Comparison of ENCODE assay signal across 19 cellular contexts in genomic region chr19:27777726-27778125, GRCh38.
DNase-seq lines count a peak whose midpoint lies in the region; ATAC-seq and TF ChIP-seq lines count a peak whose summit lies in the region.
"Had no signal": no experiment of that assay in that cellular context is flagged by ENCODE, and none has a peak within 500 bp of the region (broad histone marks: within the 10 kb centered on the region; RNA-seq: fewer than 3 reads in every experiment).

No MANE protein-coding gene starts in this region.

- H3K27ac ChIP-seq in left ventricle myocardium inferior (replicated peaks), result no peak overlapping the region
- H3K27ac ChIP-seq: gastroesophageal sphincter, parathyroid adenoma, PC-9 had no signal

- no peak for ATAC-seq in left cardiac atrium
- no peak for ATAC-seq in stimulated activated effector memory CD8-positive, alpha-beta T cell treated with anti-CD3 and anti-CD28 coated beads, Interleukin-12 subunit alpha, Interleukin-12 subunit beta, amount 100 ng/mL, for 72 hours
- ATAC-seq: gastroesophageal sphincter, mucosa of descending colon, WTC11 had no signal

- DNase-seq in left ventricle myocardium inferior (no peak), left cardiac atrium (no peak), HT-29 (ENCODE audit: low spot score) (peak; percentile 21), ecto neural progenitor cell (ENCODE audit: low spot score) (peak; percentile 30), retinal pigment epithelial cell (ENCODE audit: low read depth) (no peak)
- no peak for DNase-seq in stimulated activated CD4-positive, alpha-beta T cell treated with anti-CD3 and anti-CD28 coated beads, Interleukin-1b, Interleukin-23, amount 100 ng/mL, for 48 hours
- DNase-seq in activated CD4-positive, alpha-beta T cell treated with anti-CD3 and anti-CD28 coated beads, Interleukin-2, amount 10 ng/mL, durations not matched to agents 7 days and 5 days, result no peak
- DNase-seq in stimulated activated effector memory CD8-positive, alpha-beta T cell treated with anti-CD3 and anti-CD28 coated beads, Interleukin-12 subunit alpha, Interleukin-12 subunit beta, amount 100 ng/mL, for 72 hours (ENCODE audit: low spot score in 2 of 2), result no peak
- DNase-seq: activated naive CD4-positive, alpha-beta T cell treated with anti-CD3 and anti-CD28 coated beads for 36 hours; effector memory CD4-positive, alpha-beta T cell; mucosa of descending colon; NCI-H1092; NCI-H2227 treated with DMSO at 0.1 percent for 48 hours; PC-9; stimulated activated CD4-positive, alpha-beta T cell treated with anti-CD3 and anti-CD28 coated beads, Interleukin-12 subunit alpha, Interleukin-12 subunit beta, amount 100 ng/mL, for 4 hours had no signal

- H3K9me3 ChIP-seq in left ventricle myocardium inferior (replicated peaks), result peaks cover 4% of the 10 kb centered on the region
- H3K9me3 ChIP-seq: gastroesophageal sphincter had no signal

- no peaks in the 10 kb centered on the region for H3K27me3 ChIP-seq in left ventricle myocardium inferior (ENCODE audit: low read depth)
- H3K27me3 ChIP-seq: gastroesophageal sphincter had no signal

- H3K4me3 ChIP-seq in left ventricle myocardium inferior, result no peak overlapping the region
- H3K4me3 ChIP-seq in retinal pigment epithelial cell (ENCODE audit: low read length), result no peak overlapping the region
- H3K4me3 ChIP-seq: gastroesophageal sphincter, mucosa of descending colon, PC-9 had no signal

- H3K27ac Mint-ChIP-seq in activated CD4-positive, alpha-beta T cell treated with anti-CD3 and anti-CD28 coated beads, Interleukin-2, amount 10 ng/mL, durations not matched to agents 7 days and 5 days, result no peak overlapping the region
- H3K27ac Mint-ChIP-seq in stimulated activated effector memory CD8-positive, alpha-beta T cell treated with anti-CD3 and anti-CD28 coated beads, Interleukin-12 subunit alpha, Interleukin-12 subunit beta, amount 100 ng/mL, for 72 hours, result no peak overlapping the region
- H3K27ac Mint-ChIP-seq: activated naive CD4-positive, alpha-beta T cell treated with anti-CD3 and anti-CD28 coated beads for 36 hours; brain; WTC11 had no signal

- no peak overlapping the region for H3K4me3 Mint-ChIP-seq in activated CD4-positive, alpha-beta T cell treated with anti-CD3 and anti-CD28 coated beads, Interleukin-2, amount 10 ng/mL, durations not matched to agents 7 days and 5 days
- no peak overlapping the region for H3K4me3 Mint-ChIP-seq in stimulated activated effector memory CD8-positive, alpha-beta T cell treated with anti-CD3 and anti-CD28 coated beads, Interleukin-12 subunit alpha, Interleukin-12 subunit beta, amount 100 ng/mL, for 72 hours
- H3K4me3 Mint-ChIP-seq: activated naive CD4-positive, alpha-beta T cell treated with anti-CD3 and anti-CD28 coated beads for 36 hours; brain; WTC11 had no signal

- H3K36me3 Mint-ChIP-seq in activated CD4-positive, alpha-beta T cell treated with anti-CD3 and anti-CD28 coated beads, Interleukin-2, amount 10 ng/mL, durations not matched to agents 7 days and 5 days (ENCODE audit: low read depth), result peaks cover 46% of the 10 kb centered on the region
- peaks cover 16% of the 10 kb centered on the region for H3K36me3 Mint-ChIP-seq in stimulated activated effector memory CD8-positive, alpha-beta T cell treated with anti-CD3 and anti-CD28 coated beads, Interleukin-12 subunit alpha, Interleukin-12 subunit beta, amount 100 ng/mL, for 72 hours

- no peaks in the 10 kb centered on the region for H3K4me1 ChIP-seq in left ventricle myocardium inferior
- H3K4me1 ChIP-seq: gastroesophageal sphincter, parathyroid adenoma had no signal

- POLR2A ChIA-PET in activated CD4-positive, alpha-beta T cell treated with anti-CD3 and anti-CD28 coated beads, Interleukin-2, amount 10 ng/mL, durations not matched to agents 7 days and 5 days (lab: Charles Lee), result no interaction called here

- intact Hi-C loops in left ventricle myocardium inferior (cut with micrococcal nuclease) (no loop called here), left cardiac atrium (cut with DNase I) (no loop called here)

- H3K9me3 Mint-ChIP-seq in activated CD4-positive, alpha-beta T cell treated with anti-CD3 and anti-CD28 coated beads, Interleukin-2, amount 10 ng/mL, durations not matched to agents 7 days and 5 days, result peaks cover 64% of the 10 kb centered on the region
- peaks cover 48% of the 10 kb centered on the region for H3K9me3 Mint-ChIP-seq in stimulated activated effector memory CD8-positive, alpha-beta T cell treated with anti-CD3 and anti-CD28 coated beads, Interleukin-12 subunit alpha, Interleukin-12 subunit beta, amount 100 ng/mL, for 72 hours

- peaks cover 46% of the 10 kb centered on the region for H3K36me3 ChIP-seq in left ventricle myocardium inferior

- H3K27me3 Mint-ChIP-seq in activated CD4-positive, alpha-beta T cell treated with anti-CD3 and anti-CD28 coated beads, Interleukin-2, amount 10 ng/mL, durations not matched to agents 7 days and 5 days, result no peaks in the 10 kb centered on the region

- CTCF ChIA-PET in activated CD4-positive, alpha-beta T cell treated with anti-CD3 and anti-CD28 coated beads, Interleukin-2, amount 10 ng/mL, durations not matched to agents 7 days and 5 days (lab: Charles Lee), result no interaction called here

- TF ChIP-seq CTCF in left ventricle myocardium inferior (IDR thresholded peaks at IDR 0.05; ENCODE audit: borderline replicate concordance), result peak; percentile 8
- TF ChIP-seq CTCF in retinal pigment epithelial cell (conservative IDR thresholded peaks at IDR 0.05; ENCODE audit: low read depth, low read length), result peak; percentile 18

- H3K4me1 Mint-ChIP-seq in activated CD4-positive, alpha-beta T cell treated with anti-CD3 and anti-CD28 coated beads, Interleukin-2, amount 10 ng/mL, durations not matched to agents 7 days and 5 days, result no peaks in the 10 kb centered on the region
- H3K4me1 Mint-ChIP-seq in stimulated activated effector memory CD8-positive, alpha-beta T cell treated with anti-CD3 and anti-CD28 coated beads, Interleukin-12 subunit alpha, Interleukin-12 subunit beta, amount 100 ng/mL, for 72 hours, result no peaks in the 10 kb centered on the region
- H3K4me1 Mint-ChIP-seq: brain, WTC11 had no signal

Comparison
In these comparisons a context has a peak if more than half of its experiments do, and no peak if none do; other contexts are left out.
1. DNase-seq: peak in HT-29 (single experiment) and ecto neural progenitor cell (single experiment); none in left ventricle myocardium inferior (single experiment), left cardiac atrium (single experiment), retinal pigment epithelial cell (single experiment), stimulated activated CD4-positive, alpha-beta T cell treated with anti-CD3 and anti-CD28 coated beads, Interleukin-1b, Interleukin-23, amount 100 ng/mL, for 48 hours (single experiment), activated CD4-positive, alpha-beta T cell treated with anti-CD3 and anti-CD28 coated beads, Interleukin-2, amount 10 ng/mL, durations not matched to agents 7 days and 5 days (single experiment) and stimulated activated effector memory CD8-positive, alpha-beta T cell treated with anti-CD3 and anti-CD28 coated beads, Interleukin-12 subunit alpha, Interleukin-12 subunit beta, amount 100 ng/mL, for 72 hours (0 of 2).